20 cellular contexts compared by ENCODE assay signal in the genomic region with DNA sequence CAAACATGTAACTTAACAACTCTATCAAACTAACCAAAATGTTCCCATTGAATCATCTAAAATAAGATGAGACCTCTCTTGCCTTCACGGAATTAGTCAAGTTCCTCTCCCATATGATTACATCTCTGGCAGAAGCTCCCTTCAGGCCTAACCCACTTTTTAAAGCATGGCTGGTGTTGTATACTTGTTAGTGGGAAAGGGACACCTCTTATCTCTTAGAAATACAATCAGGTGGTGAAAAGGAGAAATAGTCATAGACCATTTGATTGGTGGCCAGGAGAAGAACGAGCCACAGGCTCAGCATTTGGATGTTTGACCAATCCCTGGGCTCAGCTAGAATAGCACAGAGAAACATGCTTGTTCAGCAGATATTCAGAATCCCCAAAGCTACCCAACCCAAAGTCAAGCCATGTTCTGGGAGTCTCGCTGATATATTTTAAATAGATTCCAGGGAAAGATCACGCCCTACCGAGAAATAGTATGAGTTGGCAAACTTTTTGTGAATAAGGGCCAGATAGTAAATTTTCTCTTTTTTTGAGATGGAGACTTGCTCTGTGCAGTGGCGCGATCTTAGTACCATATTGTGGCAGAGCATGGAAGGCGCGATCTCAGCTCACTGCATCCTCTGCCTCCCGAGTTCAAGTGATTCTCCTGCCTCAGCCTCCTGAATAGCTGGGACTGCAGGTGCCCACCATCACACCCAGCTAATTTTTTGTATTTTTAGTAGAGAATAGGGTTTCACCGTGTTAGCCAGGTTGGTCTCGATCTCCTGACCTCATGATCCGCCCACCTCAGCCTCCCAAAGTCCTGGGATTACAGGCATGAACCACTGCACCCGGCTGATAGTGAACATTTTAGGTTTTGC.
"Had no signal": no experiment of that assay in that cellular context is flagged by ENCODE, and none has a peak within 500 bp of the region (broad histone marks: within the 10 kb centered on the region; RNA-seq: fewer than 3 reads in every experiment).

No MANE protein-coding gene starts in this region.

- ATAC-seq: Right ventricle myocardium inferior, SK-N-SH treated with all-trans-retinoic acid at 6 μM for 48 hours had no signal

- DNase-seq: KBM-7, MG63, NCI-H1092, NCI-H1105 treated with DMSO at 0.1 percent for 48 hours, NCI-H1417 treated with DMSO at 0.1 percent for 48 hours, NCI-H146, NCI-H1694 treated with DMSO at 0.1 percent for 48 hours, NCI-H1930, NCI-H2081, NCI-H2107, NCI-H2227 treated with DMSO at 0.1 percent for 48 hours, NCI-H524 treated with DMSO at 0.1 percent for 48 hours, NCI-H69, NCI-H774, PC-9, Peyer's patch, SHP77 treated with DMSO at 0.1 percent for 48 hours, SJCRH30 had no signal

- H2AFZ ChIP-seq: PC-9 had no signal

- H3K36me3 ChIP-seq: MG63, Peyer's patch, SJCRH30 had no signal

- H3K27ac ChIP-seq: PC-9, Peyer's patch, SJCRH30 had no signal

- H3K4me3 ChIP-seq: MG63, PC-9, Peyer's patch, SJCRH30 had no signal

- H3K9me3 ChIP-seq: MG63, Peyer's patch, SJCRH30 had no signal

- H3K4me2 ChIP-seq: PC-9 had no signal

- H3K27me3 ChIP-seq: MG63, Peyer's patch, SJCRH30 had no signal

- H3K4me1 ChIP-seq: Peyer's patch, SJCRH30 had no signal
